11 cellular contexts compared by ENCODE assay signal in the genomic region with DNA sequence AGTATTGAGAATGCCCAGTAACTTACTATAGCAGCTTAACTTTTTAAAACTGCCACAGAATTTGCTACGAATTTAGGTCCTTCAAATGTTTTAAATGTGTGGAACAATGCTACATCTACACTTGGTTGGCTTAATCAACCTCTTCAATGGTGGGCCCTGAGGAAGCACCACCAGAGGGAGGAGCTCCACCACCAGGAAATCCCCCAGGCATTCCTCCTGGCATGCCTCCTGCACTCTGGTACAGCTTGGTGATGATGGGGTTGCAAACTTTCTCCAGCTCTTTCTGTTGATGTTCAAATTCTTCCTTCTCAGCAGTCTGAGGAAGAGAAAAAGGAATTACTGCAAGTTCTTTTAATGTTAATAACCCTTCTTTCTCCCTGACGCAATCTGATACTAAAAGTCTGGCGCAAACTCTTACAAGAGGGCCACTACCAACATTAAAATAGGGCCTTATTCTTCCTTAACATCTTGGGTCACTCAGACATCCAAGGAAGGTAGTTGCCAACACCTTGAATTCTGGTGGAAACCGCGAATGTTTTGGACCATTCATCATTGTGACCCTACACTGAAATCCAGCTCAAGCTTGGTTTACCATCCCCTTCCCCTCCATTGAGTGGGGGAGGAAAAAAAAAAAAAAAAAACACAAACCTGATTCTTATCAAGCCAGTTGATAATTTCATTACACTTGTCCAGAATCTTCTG. TPM values are rescaled to one million over a fixed set of nuclear protein-coding genes. Genes with fewer than 3 reads are reported as not detected.
DNase-seq lines count a peak whose midpoint lies in the region; ATAC-seq and TF ChIP-seq lines count a peak whose summit lies in the region.
"Had no signal": no experiment of that assay in that cellular context is flagged by ENCODE, and none has a peak within 500 bp of the region (broad histone marks: within the 10 kb centered on the region; RNA-seq: fewer than 3 reads in every experiment).

No MANE protein-coding gene starts in this region.

- H2AFZ ChIP-seq in PC-9 = no peak overlapping the region

- no peaks in the 10 kb centered on the region for H3K27me3 Mint-ChIP-seq in activated T-cell treated with anti-CD3 and anti-CD28 coated beads, Interleukin-2, amount 50 U/mL, for 4 hours (ENCODE audit: low read depth)
- H3K27me3 Mint-ChIP-seq in endothelial cell (ENCODE audit: unreplicated experiment) = peaks cover 7% of the 10 kb centered on the region
- H3K27me3 Mint-ChIP-seq in stimulated activated memory B cell treated with anti-CD40 and anti-IgM and Interleukin-4, amounts not matched to agents 10 μg/mL and 1 μg/mL and 100 μg/mL, for 72 hours = no peaks in the 10 kb centered on the region

- CTCF ChIA-PET in PC-9 (lab: Charles Lee) = interaction anchor here (0.7 kb wide), 1 partner anchor 426 kb away, joined by 7 read pairs; no protein-coding TSS in a partner anchor

- TF ChIP-seq CTCF in PC-9 (conservative IDR thresholded peaks at IDR 0.05) (no peak), endothelial cell (IDR thresholded peaks at IDR 0.05; ENCODE audit: unreplicated experiment) (no peak), ascending aorta (IDR thresholded peaks at IDR 0.05) (no peak)

- peaks cover 55% of the 10 kb centered on the region for H3K79me2 ChIP-seq in PC-9 (ENCODE audit: low read depth)

- H3K27me3 ChIP-seq in PC-9 (ENCODE audit: insufficient read depth, low read depth) (no peaks in the 10 kb centered on the region), ascending aorta (no peaks in the 10 kb centered on the region)

- POLR2A ChIA-PET in PC-9 (lab: Charles Lee; ENCODE audit: unreplicated experiment) = interaction anchor here (0.6 kb wide), 1 partner anchor 225 kb away, joined by 3 read pairs; no protein-coding TSS in a partner anchor

- peaks cover 70% of the 10 kb centered on the region for H4K20me1 ChIP-seq in PC-9 (ENCODE audit: insufficient read depth)

- peaks cover 45% of the 10 kb centered on the region for H3K4me1 Mint-ChIP-seq in activated T-cell treated with anti-CD3 and anti-CD28 coated beads, Interleukin-2, amount 50 U/mL, for 4 hours (ENCODE audit: low read depth)
- peaks cover 38% of the 10 kb centered on the region for H3K4me1 Mint-ChIP-seq in endothelial cell (ENCODE audit: unreplicated experiment)
- H3K4me1 Mint-ChIP-seq in stimulated activated memory B cell treated with anti-CD40 and anti-IgM and Interleukin-4, amounts not matched to agents 10 μg/mL and 1 μg/mL and 100 μg/mL, for 72 hours = peaks cover 69% of the 10 kb centered on the region

- no peak for DNase-seq in activated T-cell treated with anti-CD3 and anti-CD28 coated beads, Interleukin-2, amount 50 U/mL, for 4 hours
- DNase-seq in activated T-cell treated with anti-CD3 and anti-CD28 coated beads, Interleukin-2, amount 50 U/mL, for 48 hours = no peak
- DNase-seq in PC-9 (no peak), endothelial cell (ENCODE audit: low spot score) (no peak), NCI-H1436 treated with DMSO at 0.1 percent for 48 hours (lab: John Stamatoyannopoulos, UW) (no peak), ascending aorta (ENCODE audit: low spot score in 2 of 2) (no peak)
- no peak for DNase-seq in activated CD4-positive, CD25-positive, alpha-beta regulatory T cell treated with anti-CD3 and anti-CD28 coated beads, Interleukin-2, amount 50 U/mL, for 72 hours
- DNase-seq: central memory CD4-positive, alpha-beta T cell; NCI-H526; WERI-Rb-1 had no signal

- H3K9me3 ChIP-seq in PC-9 (ENCODE audit: insufficient read depth, low read depth) (no peaks in the 10 kb centered on the region), ascending aorta (no peaks in the 10 kb centered on the region)

- H3K4me1 ChIP-seq in PC-9 (replicated peaks; ENCODE audit: insufficient read depth) = peaks cover 27% of the 10 kb centered on the region
- H3K4me1 ChIP-seq in ascending aorta = peaks cover 6 to 45% of the 10 kb centered on the region in 2 donors

- H3K4me3 ChIP-seq in PC-9 (peak overlapping the region; percentile 97), ascending aorta (peak overlapping the region in 1 of 2 donors; percentile 83)

- no TSS peak for BruUV-seq in PC-9 (replicated peaks; lab: Mats Ljungman, UMichigan)

- no peak for ATAC-seq in activated T-cell treated with anti-CD3 and anti-CD28 coated beads, Interleukin-2, amount 50 U/mL, for 4 hours
- no peak for ATAC-seq in stimulated activated memory B cell treated with anti-CD40 and anti-IgM and Interleukin-4, amounts not matched to agents 10 μg/mL and 1 μg/mL and 100 μg/mL, for 72 hours

- peak overlapping the region; percentile 87 for H3K4me2 ChIP-seq in PC-9

- no peak overlapping the region for H3K27ac Mint-ChIP-seq in endothelial cell (ENCODE audit: unreplicated experiment)
- H3K27ac Mint-ChIP-seq in stimulated activated memory B cell treated with anti-CD40 and anti-IgM and Interleukin-4, amounts not matched to agents 10 μg/mL and 1 μg/mL and 100 μg/mL, for 72 hours = peak overlapping the region; percentile 100

- peak overlapping the region; percentile 99 for H3K4me3 Mint-ChIP-seq in activated T-cell treated with anti-CD3 and anti-CD28 coated beads, Interleukin-2, amount 50 U/mL, for 4 hours
- peak overlapping the region; percentile 7 for H3K4me3 Mint-ChIP-seq in endothelial cell (ENCODE audit: unreplicated experiment)
- peak overlapping the region; percentile 93 for H3K4me3 Mint-ChIP-seq in stimulated activated memory B cell treated with anti-CD40 and anti-IgM and Interleukin-4, amounts not matched to agents 10 μg/mL and 1 μg/mL and 100 μg/mL, for 72 hours

- no peaks in the 10 kb centered on the region for H3K9me2 ChIP-seq in PC-9 (ENCODE audit: insufficient read depth)

- no peaks in the 10 kb centered on the region for H3K9me3 Mint-ChIP-seq in activated T-cell treated with anti-CD3 and anti-CD28 coated beads, Interleukin-2, amount 50 U/mL, for 4 hours
- H3K9me3 Mint-ChIP-seq in endothelial cell (ENCODE audit: unreplicated experiment) = no peaks in the 10 kb centered on the region
- no peaks in the 10 kb centered on the region for H3K9me3 Mint-ChIP-seq in stimulated activated memory B cell treated with anti-CD40 and anti-IgM and Interleukin-4, amounts not matched to agents 10 μg/mL and 1 μg/mL and 100 μg/mL, for 72 hours

- peaks cover 65% of the 10 kb centered on the region for H3K36me3 Mint-ChIP-seq in activated T-cell treated with anti-CD3 and anti-CD28 coated beads, Interleukin-2, amount 50 U/mL, for 4 hours (ENCODE audit: insufficient read depth)
- H3K36me3 Mint-ChIP-seq in endothelial cell (ENCODE audit: low read depth, unreplicated experiment) = peaks cover 54% of the 10 kb centered on the region
- peaks cover 61% of the 10 kb centered on the region for H3K36me3 Mint-ChIP-seq in stimulated activated memory B cell treated with anti-CD40 and anti-IgM and Interleukin-4, amounts not matched to agents 10 μg/mL and 1 μg/mL and 100 μg/mL, for 72 hours

- intact Hi-C loops in PC-9 (cut with micrococcal nuclease; ENCODE audit: unreplicated experiment) (loop anchor here (10.0 kb wide), 1 partner anchor 263 kb away; no protein-coding TSS in a partner anchor), ascending aorta (cut with DNase I) (loop anchor here (10.0 kb wide), 1 partner anchor 193 kb away; no protein-coding TSS in a partner anchor)

- peaks cover 84% of the 10 kb centered on the region for H3F3A ChIP-seq in PC-9 (ENCODE audit: insufficient read depth, low read depth)

- H3K36me3 ChIP-seq in PC-9 (ENCODE audit: low read depth) = peaks cover 59% of the 10 kb centered on the region
- H3K36me3 ChIP-seq in ascending aorta = peaks cover 71 to 75% of the 10 kb centered on the region in 2 donors

- H3K27ac ChIP-seq in PC-9 = peak overlapping the region; percentile 96
- peak overlapping the region in 1 of 2 donors; percentile 11 for H3K27ac ChIP-seq in ascending aorta

RNA-seq across cellular contexts. Expression of gene HSPA8, which starts 4.2 kb away (rescaled TPM):
- 1,000 to 10,000 TPM; 3,255 to 3,669 (median 3,417) TPM for total RNA-seq in activated T-cell treated with anti-CD3 and anti-CD28 coated beads, Interleukin-2, amount 50 U/mL, for 4 hours
- 796 and 1,103 TPM in 2 replicates for total RNA-seq in PC-9 (2021)
- 1,201 TPM for total RNA-seq in endothelial cell (ENCODE audit: unreplicated experiment)
- 619 TPM for total RNA-seq in ascending aorta

Comparison
In these comparisons a context has a peak if more than half of its experiments do, and no peak if none do; other contexts are left out.
1. H3K4me3 Mint-ChIP-seq: peak in every context shown above with its lines; median percentile 99 in activated T-cell treated with anti-CD3 and anti-CD28 coated beads, Interleukin-2, amount 50 U/mL, for 4 hours; 93 in stimulated activated memory B cell treated with anti-CD40 and anti-IgM and Interleukin-4, amounts not matched to agents 10 μg/mL and 1 μg/mL and 100 μg/mL, for 72 hours; 7 in endothelial cell.